1 cellular context compared by ENCODE assay signal in the genomic region with DNA sequence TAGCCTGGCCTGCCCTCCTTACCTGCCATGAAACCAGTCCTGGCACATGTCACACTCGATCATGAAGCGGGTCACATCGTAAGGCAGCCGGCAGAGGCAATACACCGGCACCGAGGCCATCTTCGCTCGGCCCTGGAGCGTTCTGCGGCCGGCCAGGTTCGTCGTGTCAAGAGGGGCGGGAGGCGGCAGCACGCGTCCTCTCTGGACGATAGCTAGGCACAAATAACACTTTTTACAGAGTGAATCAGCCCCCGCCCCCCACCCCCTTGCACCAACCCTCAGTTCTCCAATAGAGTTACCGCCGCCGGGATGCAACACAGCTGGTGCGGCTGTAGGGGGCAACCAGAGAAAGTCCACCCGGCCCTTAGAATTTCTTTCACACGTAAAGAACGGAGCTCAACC.
TF ChIP-seq lines count a peak whose summit lies in the region.

No MANE protein-coding gene starts in this region.

TF ChIP-seq in neural cell, 6 proteins besides CTCF, POLR2A, EP300 and RAD21 (continued from another document):
- TF ChIP-seq, protein P1, sequence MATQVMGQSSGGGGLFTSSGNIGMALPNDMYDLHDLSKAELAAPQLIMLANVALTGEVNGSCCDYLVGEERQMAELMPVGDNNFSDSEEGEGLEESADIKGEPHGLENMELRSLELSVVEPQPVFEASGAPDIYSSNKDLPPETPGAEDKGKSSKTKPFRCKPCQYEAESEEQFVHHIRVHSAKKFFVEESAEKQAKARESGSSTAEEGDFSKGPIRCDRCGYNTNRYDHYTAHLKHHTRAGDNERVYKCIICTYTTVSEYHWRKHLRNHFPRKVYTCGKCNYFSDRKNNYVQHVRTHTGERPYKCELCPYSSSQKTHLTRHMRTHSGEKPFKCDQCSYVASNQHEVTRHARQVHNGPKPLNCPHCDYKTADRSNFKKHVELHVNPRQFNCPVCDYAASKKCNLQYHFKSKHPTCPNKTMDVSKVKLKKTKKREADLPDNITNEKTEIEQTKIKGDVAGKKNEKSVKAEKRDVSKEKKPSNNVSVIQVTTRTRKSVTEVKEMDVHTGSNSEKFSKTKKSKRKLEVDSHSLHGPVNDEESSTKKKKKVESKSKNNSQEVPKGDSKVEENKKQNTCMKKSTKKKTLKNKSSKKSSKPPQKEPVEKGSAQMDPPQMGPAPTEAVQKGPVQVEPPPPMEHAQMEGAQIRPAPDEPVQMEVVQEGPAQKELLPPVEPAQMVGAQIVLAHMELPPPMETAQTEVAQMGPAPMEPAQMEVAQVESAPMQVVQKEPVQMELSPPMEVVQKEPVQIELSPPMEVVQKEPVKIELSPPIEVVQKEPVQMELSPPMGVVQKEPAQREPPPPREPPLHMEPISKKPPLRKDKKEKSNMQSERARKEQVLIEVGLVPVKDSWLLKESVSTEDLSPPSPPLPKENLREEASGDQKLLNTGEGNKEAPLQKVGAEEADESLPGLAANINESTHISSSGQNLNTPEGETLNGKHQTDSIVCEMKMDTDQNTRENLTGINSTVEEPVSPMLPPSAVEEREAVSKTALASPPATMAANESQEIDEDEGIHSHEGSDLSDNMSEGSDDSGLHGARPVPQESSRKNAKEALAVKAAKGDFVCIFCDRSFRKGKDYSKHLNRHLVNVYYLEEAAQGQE (IDR thresholded peaks at IDR 0.05; ENCODE audit: borderline replicate concordance): no peak
